Comparison of ENCODE assay signal across 19 cellular contexts in genomic region chr18:36872329-36872728, GRCh38.
"Had no signal": no experiment of that assay in that cellular context is flagged by ENCODE, and none has a peak within 500 bp of the region (broad histone marks: within the 10 kb centered on the region; RNA-seq: fewer than 3 reads in every experiment).

No MANE protein-coding gene starts in this region.

- DNase-seq: activated CD4-positive, alpha-beta T cell treated with anti-CD3 and anti-CD28 coated beads, Interleukin-2, amount 50 U/mL, for 1 hour; activated naive CD4-positive, alpha-beta T cell treated with Interleukin-2 at 50 U/mL for 16 hours; cortex of kidney; effector CD4-positive, alpha-beta T cell; foreskin melanocyte; head of caudate nucleus; left ventricle myocardium inferior; SK-N-SH; T-cell; T-helper 9 cell had no signal

- H3K9me3 Mint-ChIP-seq: activated T-helper 17 cell treated with anti-CD3 and anti-CD28 coated beads, Interleukin-2, amount 50 U/mL, for 72 hours; central memory CD8-positive, alpha-beta T cell; stimulated activated naive CD8-positive, alpha-beta T cell treated with anti-CD3 and anti-CD28 coated beads, Interleukin-15, Interleukin-2, amounts not matched to agents 100 ng/mL and 50 ng/mL, for 24 hours had no signal

- H3K4me3 ChIP-seq: left ventricle myocardium inferior, prostate gland, suprapubic skin had no signal

- H3K27me3 Mint-ChIP-seq: activated T-helper 17 cell treated with anti-CD3 and anti-CD28 coated beads, Interleukin-2, amount 50 U/mL, for 72 hours; central memory CD8-positive, alpha-beta T cell; stimulated activated naive CD8-positive, alpha-beta T cell treated with anti-CD3 and anti-CD28 coated beads, Interleukin-15, Interleukin-2, amounts not matched to agents 100 ng/mL and 50 ng/mL, for 24 hours; T-cell; type B pancreatic cell had no signal

- ATAC-seq: activated T-helper 17 cell treated with anti-CD3 and anti-CD28 coated beads, Interleukin-2, amount 50 U/mL, for 72 hours; sciatic nerve; T-cell had no signal

- H3K4me1 Mint-ChIP-seq: activated T-helper 17 cell treated with anti-CD3 and anti-CD28 coated beads, Interleukin-2, amount 50 U/mL, for 72 hours; brain; nephron had no signal

- H3K27ac Mint-ChIP-seq: activated T-helper 17 cell treated with anti-CD3 and anti-CD28 coated beads, Interleukin-2, amount 50 U/mL, for 72 hours; stimulated activated naive CD8-positive, alpha-beta T cell treated with anti-CD3 and anti-CD28 coated beads, Interleukin-15, Interleukin-2, amounts not matched to agents 100 ng/mL and 50 ng/mL, for 24 hours; T-cell; type B pancreatic cell had no signal

- H3K4me3 Mint-ChIP-seq: activated T-helper 17 cell treated with anti-CD3 and anti-CD28 coated beads, Interleukin-2, amount 50 U/mL, for 72 hours; brain; central memory CD8-positive, alpha-beta T cell; nephron; stimulated activated naive CD8-positive, alpha-beta T cell treated with anti-CD3 and anti-CD28 coated beads, Interleukin-15, Interleukin-2, amounts not matched to agents 100 ng/mL and 50 ng/mL, for 24 hours; T-cell; type B pancreatic cell had no signal
